ENCODE assay signal across 10 cellular contexts in the genomic region with DNA sequence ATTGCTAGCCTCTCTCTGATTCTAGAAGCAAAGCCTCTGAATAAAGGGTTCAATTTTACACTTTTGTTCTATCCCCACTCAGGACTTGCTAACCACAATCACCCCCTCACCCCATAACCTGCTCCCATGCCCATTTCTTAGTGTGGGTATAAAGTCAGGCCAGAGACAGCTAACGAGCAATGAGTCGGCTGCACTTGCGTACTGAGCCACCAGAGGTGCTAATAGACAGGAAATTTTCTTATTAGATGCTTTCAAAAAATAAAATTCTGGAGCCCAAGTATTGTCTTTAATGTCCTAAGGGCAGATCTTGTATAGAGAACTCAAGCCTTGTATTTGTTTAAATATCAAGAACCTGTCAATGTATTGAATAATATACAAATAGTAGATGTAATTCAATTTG.
DNase-seq lines count a peak whose midpoint lies in the region; ATAC-seq and TF ChIP-seq lines count a peak whose summit lies in the region.
"Had no signal": no experiment of that assay in that cellular context is flagged by ENCODE, and none has a peak within 500 bp of the region (broad histone marks: within the 10 kb centered on the region; RNA-seq: fewer than 3 reads in every experiment).

No MANE protein-coding gene starts in this region.

- DNase-seq in Daoy (ENCODE audit: low read depth), result peak; percentile 13
- DNase-seq in LNCaP clone FGC (ENCODE audit: low read depth), result no peak
- no peak for DNase-seq in glutamatergic neuron
- DNase-seq in left lobe of liver (ENCODE audit: low spot score), result no peak
- no peak for DNase-seq in left ventricle myocardium superior
- no peak for DNase-seq in NCI-H2196 (lab: John Stamatoyannopoulos, UW; ENCODE audit: unreplicated experiment)
- DNase-seq in T-helper 2 cell, result no peak
- DNase-seq: NCI-H345 had no signal

- H3K4me3 Mint-ChIP-seq in glutamatergic neuron (ENCODE audit: unreplicated experiment), result no peak overlapping the region

- no peak overlapping the region for H3K27ac Mint-ChIP-seq in glutamatergic neuron (ENCODE audit: unreplicated experiment)

- H3K4me1 Mint-ChIP-seq in glutamatergic neuron (ENCODE audit: low read depth, unreplicated experiment), result peaks cover 6% of the 10 kb centered on the region

- intact Hi-C loops in left ventricle myocardium superior (cut with micrococcal nuclease), result no loop called here

- ATAC-seq in GM21381 (IDR thresholded peaks at IDR 0.05; ENCODE audit: unreplicated experiment) (peak; percentile 68), left lobe of liver (no peak), left ventricle myocardium superior (no peak)

- H3K36me3 Mint-ChIP-seq in glutamatergic neuron (ENCODE audit: unreplicated experiment), result no peaks in the 10 kb centered on the region

- no peaks in the 10 kb centered on the region for H3K9me3 Mint-ChIP-seq in glutamatergic neuron (ENCODE audit: unreplicated experiment)

- no peaks in the 10 kb centered on the region for H3K27me3 Mint-ChIP-seq in glutamatergic neuron (ENCODE audit: unreplicated experiment)

- no peak overlapping the region for H3K4me3 ChIP-seq in LNCaP clone FGC (ENCODE audit: low read depth, low read length)
- H3K4me3 ChIP-seq: skin epidermis had no signal

- TF ChIP-seq CTCF in LNCaP clone FGC (IDR thresholded peaks at IDR 0.05; ENCODE audit: control insufficient read depth, extremely low read depth, insufficient read depth) (peak; percentile 13; the same call in 1 of the 2 replicates), glutamatergic neuron (IDR thresholded peaks at IDR 0.05; ENCODE audit: partially characterized antibody, unreplicated experiment) (peak; percentile 65)
